In the genomic region with DNA sequence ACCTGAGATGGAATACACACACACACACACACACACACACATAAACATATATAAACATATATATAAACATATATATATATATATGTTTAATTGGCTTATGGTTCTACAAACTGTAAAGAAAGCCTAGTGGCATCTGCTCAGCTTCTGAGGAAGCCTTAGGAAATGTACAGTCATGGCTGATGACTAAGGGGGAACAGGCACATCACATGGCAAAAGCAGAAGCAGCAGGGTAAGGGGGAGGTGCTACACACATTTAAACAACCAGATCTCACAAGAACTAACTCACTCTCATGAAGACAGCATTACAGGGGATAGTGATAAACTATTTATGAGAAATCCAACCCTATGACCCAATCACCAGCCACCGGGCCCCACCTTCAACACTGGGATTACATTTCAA, we compare ENCODE assay signal across 26 cellular contexts.
A peak's percentile ranks its signal among the peaks of the same experiment; 100 is the strongest.
DNase-seq lines count a peak whose midpoint lies in the region; ATAC-seq and TF ChIP-seq lines count a peak whose summit lies in the region.
"Had no signal": no experiment of that assay in that cellular context is flagged by ENCODE, and none has a peak within 500 bp of the region (broad histone marks: within the 10 kb centered on the region; RNA-seq: fewer than 3 reads in every experiment).

No MANE protein-coding gene starts in this region.

- H3K4me3 Mint-ChIP-seq in activated CD8-positive, alpha-beta memory T cell treated with anti-CD3 and anti-CD28 coated beads, Interleukin-2, amount 10 ng/mL, durations not matched to agents 7 days and 5 days, result no peak overlapping the region
- H3K4me3 Mint-ChIP-seq: activated naive CD4-positive, alpha-beta T cell treated with anti-CD3 and anti-CD28 coated beads, Interleukin-2, amount 50 U/mL, for 24 hours; activated T-helper 1 cell treated with anti-CD3 and anti-CD28 coated beads, Interleukin-12 subunit alpha, Interleukin-12 subunit beta, Interleukin-2, Interleukin-4 antibody, amounts not matched to agents 30 ng/mL and 10 ng/mL and 1 ng/mL, durations not matched to agents 14 hours and 24 hours and 36 hours; CD14-positive monocyte; effector memory CD8-positive, alpha-beta T cell; stimulated activated naive B cell treated with anti-CD40 and anti-IgM and Interleukin-4, amounts not matched to agents 10 μg/mL and 1 μg/mL and 100 μg/mL, for 72 hours; T-cell had no signal

- no peak for ATAC-seq in HG03439 (IDR thresholded peaks at IDR 0.05; ENCODE audit: unreplicated experiment)
- no peak for ATAC-seq in activated CD8-positive, alpha-beta memory T cell treated with anti-CD3 and anti-CD28 coated beads, Interleukin-2, amount 10 ng/mL, durations not matched to agents 7 days and 5 days
- ATAC-seq: effector memory CD8-positive, alpha-beta T cell; gastroesophageal sphincter; Right ventricle myocardium inferior; stimulated activated naive B cell treated with anti-CD40 and anti-IgM and Interleukin-4, amounts not matched to agents 10 μg/mL and 1 μg/mL and 100 μg/mL, for 72 hours; T-cell had no signal

- H3K9me3 Mint-ChIP-seq in activated CD8-positive, alpha-beta memory T cell treated with anti-CD3 and anti-CD28 coated beads, Interleukin-2, amount 10 ng/mL, durations not matched to agents 7 days and 5 days (ENCODE audit: low read depth), result peaks cover 3% of the 10 kb centered on the region

- no peaks in the 10 kb centered on the region for H3K27me3 Mint-ChIP-seq in activated CD8-positive, alpha-beta memory T cell treated with anti-CD3 and anti-CD28 coated beads, Interleukin-2, amount 10 ng/mL, durations not matched to agents 7 days and 5 days
- H3K27me3 Mint-ChIP-seq: activated naive CD4-positive, alpha-beta T cell treated with anti-CD3 and anti-CD28 coated beads, Interleukin-2, amount 50 U/mL, for 24 hours; effector memory CD8-positive, alpha-beta T cell; stimulated activated naive B cell treated with anti-CD40 and anti-IgM and Interleukin-4, amounts not matched to agents 10 μg/mL and 1 μg/mL and 100 μg/mL, for 72 hours; T-cell had no signal

- H3K36me3 Mint-ChIP-seq in activated CD8-positive, alpha-beta memory T cell treated with anti-CD3 and anti-CD28 coated beads, Interleukin-2, amount 10 ng/mL, durations not matched to agents 7 days and 5 days, result no peaks in the 10 kb centered on the region
- H3K36me3 Mint-ChIP-seq: CD14-positive monocyte; stimulated activated naive B cell treated with anti-CD40 and anti-IgM and Interleukin-4, amounts not matched to agents 10 μg/mL and 1 μg/mL and 100 μg/mL, for 72 hours; T-cell had no signal

- CTCF ChIA-PET in activated CD8-positive, alpha-beta memory T cell treated with anti-CD3 and anti-CD28 coated beads, Interleukin-2, amount 10 ng/mL, durations not matched to agents 7 days and 5 days (lab: Charles Lee), result no interaction called here

- DNase-seq in ELF-1 (ENCODE audit: low read depth, low spot score) (peak; percentile 4), Kasumi-1 (lab: John Stamatoyannopoulos, UW) (peak; percentile 74 to 76), SIG-M5 (lab: John Stamatoyannopoulos, UW) (peak; percentile 12), choroid plexus epithelial cell (ENCODE audit: low read depth) (peak; percentile 2), HUDEP-2 (lab: John Stamatoyannopoulos, UW; ENCODE audit: unreplicated experiment in 76 of 76) (no peak), HuH-7.5 (ENCODE audit: low spot score) (no peak)
- DNase-seq in activated CD8-positive, alpha-beta memory T cell treated with anti-CD3 and anti-CD28 coated beads, Interleukin-2, amount 10 ng/mL, durations not matched to agents 7 days and 5 days, result no peak
- DNase-seq: activated CD4-positive, alpha-beta T cell treated with anti-CD3 and anti-CD28 coated beads for 48 hours; effector memory CD8-positive, alpha-beta T cell; esophagus squamous epithelium; GOT3; mammary epithelial cell; NCI-H1436 treated with DMSO at 0.1 percent for 48 hours; NCI-H2171; NCI-H526; stimulated activated naive B cell treated with anti-CD40 and anti-IgM and Interleukin-4, amounts not matched to agents 10 μg/mL and 1 μg/mL and 100 μg/mL, for 72 hours; T-cell; testis had no signal

- TF ChIP-seq CTCF in choroid plexus epithelial cell (conservative IDR thresholded peaks at IDR 0.05; ENCODE audit: low read depth, low read length), result no peak

- H3K4me1 Mint-ChIP-seq in activated CD8-positive, alpha-beta memory T cell treated with anti-CD3 and anti-CD28 coated beads, Interleukin-2, amount 10 ng/mL, durations not matched to agents 7 days and 5 days, result no peaks in the 10 kb centered on the region
- H3K4me1 Mint-ChIP-seq: activated naive CD4-positive, alpha-beta T cell treated with anti-CD3 and anti-CD28 coated beads, Interleukin-2, amount 50 U/mL, for 24 hours; CD14-positive monocyte; stimulated activated naive B cell treated with anti-CD40 and anti-IgM and Interleukin-4, amounts not matched to agents 10 μg/mL and 1 μg/mL and 100 μg/mL, for 72 hours; T-cell had no signal

- H3K4me3 ChIP-seq in choroid plexus epithelial cell (ENCODE audit: low read depth, low read length), result no peak overlapping the region
- H3K4me3 ChIP-seq: ascending aorta, esophagus squamous epithelium, gastroesophageal sphincter, prostate gland, testis had no signal

- H3K27ac Mint-ChIP-seq in activated CD8-positive, alpha-beta memory T cell treated with anti-CD3 and anti-CD28 coated beads, Interleukin-2, amount 10 ng/mL, durations not matched to agents 7 days and 5 days, result no peak overlapping the region
- H3K27ac Mint-ChIP-seq: activated naive CD4-positive, alpha-beta T cell treated with anti-CD3 and anti-CD28 coated beads, Interleukin-2, amount 50 U/mL, for 24 hours; activated T-helper 1 cell treated with anti-CD3 and anti-CD28 coated beads, Interleukin-12 subunit alpha, Interleukin-12 subunit beta, Interleukin-2, Interleukin-4 antibody, amounts not matched to agents 30 ng/mL and 10 ng/mL and 1 ng/mL, durations not matched to agents 14 hours and 24 hours and 36 hours; CD14-positive monocyte; effector memory CD8-positive, alpha-beta T cell; stimulated activated naive B cell treated with anti-CD40 and anti-IgM and Interleukin-4, amounts not matched to agents 10 μg/mL and 1 μg/mL and 100 μg/mL, for 72 hours; T-cell had no signal

Comparison
In these comparisons a context has a peak if more than half of its experiments do, and no peak if none do; other contexts are left out.
1. DNase-seq: peak in ELF-1 (single experiment), Kasumi-1 (2 of 2), SIG-M5 (single experiment) and choroid plexus epithelial cell (single experiment); none in HUDEP-2 (0 of 76), HuH-7.5 (single experiment) and activated CD8-positive, alpha-beta memory T cell treated with anti-CD3 and anti-CD28 coated beads, Interleukin-2, amount 10 ng/mL, durations not matched to agents 7 days and 5 days (single experiment).